29 cellular contexts compared by ENCODE assay signal in genomic region chr5:59713488-59713844, GRCh38.
"Had no signal": no experiment of that assay in that cellular context is flagged by ENCODE, and none has a peak within 500 bp of the region (broad histone marks: within the 10 kb centered on the region; RNA-seq: fewer than 3 reads in every experiment).

No MANE protein-coding gene starts in this region.

- H3K27me3 ChIP-seq: brain microvascular endothelial cell had no signal

- H2AFZ ChIP-seq: PC-9 had no signal

- FAIRE-seq: RCC 7860 had no signal

- H3K4me2 ChIP-seq: PC-9 had no signal

- DNase-seq: activated B cell treated with CpG ODN at 0.5 μM for 24 hours; activated CD4-positive, alpha-beta memory T cell treated with anti-CD3 and anti-CD28 coated beads for 36 hours; activated CD4-positive, alpha-beta T cell treated with anti-CD3 and anti-CD28 coated beads for 4 hours; activated CD4-positive, alpha-beta T cell treated with anti-CD3 and anti-CD28 coated beads, Interleukin-2, amount 50 U/mL, for 1 hour; activated CD4-positive, CD25-positive, alpha-beta regulatory T cell treated with anti-CD3 and anti-CD28 coated beads, Interleukin-2, amount 50 U/mL, for 72 hours; activated CD8-positive, alpha-beta memory T cell treated with anti-CD3 and anti-CD28 coated beads for 24 hours; activated CD8-positive, alpha-beta memory T cell treated with anti-CD3 and anti-CD28 coated beads, Interleukin-2, amount 10 ng/mL, durations not matched to agents 7 days and 5 days; activated CD8-positive, alpha-beta memory T cell treated with anti-CD3 and anti-CD28 coated beads, Interleukin-2, amount 50 U/mL, for 48 hours; activated effector memory CD4-positive, alpha-beta T cell treated with Interleukin-2 at 50 U/mL for 16 hours; activated naive CD4-positive, alpha-beta T cell treated with anti-CD3 and anti-CD28 coated beads, Interleukin-2, amount 50 U/mL, for 16 hours; activated naive CD8-positive, alpha-beta T cell treated with anti-CD3 and anti-CD28 coated beads for 36 hours; activated T-cell treated with anti-CD3 and anti-CD28 coated beads, Interleukin-2, amount 50 U/mL, for 48 hours; amniotic stem cell; brain microvascular endothelial cell; NCI-H1105; NCI-H1417 treated with DMSO at 0.1 percent for 48 hours; NCI-H187 treated with DMSO at 0.1 percent for 48 hours; NCI-H226; NCI-H524 treated with DMSO at 0.1 percent for 48 hours; NCI-H748 treated with DMSO at 0.1 percent for 48 hours; NK-92 treated with Interleukin-12 subunit alpha and Interleukin-12 subunit beta, amount 100 ng/mL, for 24 hours; PC-9; Right ventricle myocardium superior; SW 1271; T-helper 1 cell; T-helper 9 cell had no signal

- H3K4me3 ChIP-seq: PC-9 had no signal

- H3K27ac ChIP-seq: brain microvascular endothelial cell, PC-9, RWPE1, VCaP had no signal

- H3K36me3 ChIP-seq: brain microvascular endothelial cell had no signal
